Comparison of ENCODE assay signal across 8 cellular contexts in the genomic region with DNA sequence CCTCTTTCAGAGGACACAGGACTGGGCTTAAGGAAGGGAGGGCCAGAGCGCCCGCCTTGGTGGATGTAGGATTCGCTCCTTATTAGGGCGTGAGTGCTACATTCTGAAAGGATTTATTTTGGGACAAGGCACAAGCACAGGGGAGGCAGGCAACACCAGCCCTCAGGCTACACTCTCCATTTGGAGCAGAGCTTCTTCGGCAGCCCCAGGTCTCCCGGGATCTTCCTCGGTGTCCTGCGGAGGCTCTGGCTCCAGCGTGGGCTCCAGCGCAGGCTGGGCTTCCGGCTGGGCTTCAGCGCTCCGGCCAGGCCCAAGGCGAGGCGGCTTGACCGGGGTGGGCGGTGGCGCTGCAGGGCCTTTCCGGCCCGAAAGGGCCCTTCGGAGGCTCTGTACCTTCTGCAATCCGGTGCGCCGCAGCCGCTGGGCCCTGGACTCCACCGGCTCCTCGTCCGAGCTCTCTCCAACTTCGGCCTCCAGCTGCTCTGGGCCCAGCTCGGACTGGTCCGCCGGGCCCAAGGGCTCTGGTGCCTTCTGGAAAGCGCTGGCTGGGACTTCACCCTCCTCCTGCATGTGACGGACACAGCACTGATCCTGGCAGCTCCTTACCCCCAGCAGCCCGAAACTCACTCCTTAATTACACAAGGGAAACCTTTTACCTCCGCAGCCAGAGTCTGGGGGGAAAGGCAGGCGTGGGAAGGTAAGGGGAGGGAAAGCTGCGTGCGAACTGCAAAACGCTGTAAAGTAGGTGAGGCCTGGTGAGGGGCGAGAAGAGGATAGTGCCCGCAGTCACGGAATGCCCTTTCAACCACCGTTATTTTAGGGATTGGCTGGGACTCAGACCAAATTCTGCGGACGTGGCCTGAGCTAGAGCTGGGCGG. TPM values are rescaled to one million over a fixed set of nuclear protein-coding genes. Genes with fewer than 3 reads are reported as not detected.
DNase-seq lines count a peak whose midpoint lies in the region; ATAC-seq and TF ChIP-seq lines count a peak whose summit lies in the region.

No MANE protein-coding gene starts in this region.

- H3K4me3 Mint-ChIP-seq in GM23338, result peak overlapping the region; percentile 78

- H3K4me1 ChIP-seq in GM23338 (ENCODE audit: insufficient read depth) (peaks cover 40% of the 10 kb centered on the region), ascending aorta (peaks cover 12 to 32% of the 10 kb centered on the region in 2 donors), hepatocyte (ENCODE audit: insufficient read depth) (peaks cover 27% of the 10 kb centered on the region), spleen (peaks cover 3 to 45% (median 22%) of the 10 kb centered on the region in 6 donors)

- H3K27ac ChIP-seq in GM23338 (ENCODE audit: low read depth) (peak overlapping the region; percentile 83; the same call in 1 of the 2 replicates), ascending aorta (peak overlapping the region; percentile 98 to 99), hepatocyte (peak overlapping the region; percentile 97), spleen (peak overlapping the region; percentile 64 to 95 (median 86))

- peak; percentile 26 for ATAC-seq in GM23338
- ATAC-seq in HG02840 (IDR thresholded peaks at IDR 0.05; ENCODE audit: low FRiP score, unreplicated experiment), result no peak
- ATAC-seq in GM18505 (IDR thresholded peaks at IDR 0.05; ENCODE audit: unreplicated experiment), result no peak
- no peak for ATAC-seq in GM21367 (IDR thresholded peaks at IDR 0.05; ENCODE audit: unreplicated experiment)

- H4K20me1 ChIP-seq in GM23338 (replicated peaks; ENCODE audit: insufficient read depth) (no peaks in the 10 kb centered on the region), hepatocyte (ENCODE audit: insufficient read depth, poor library complexity, severe bottlenecking) (no peaks in the 10 kb centered on the region)

- H3K36me3 ChIP-seq in GM23338 (ENCODE audit: insufficient read depth), result no peaks in the 10 kb centered on the region
- H3K36me3 ChIP-seq in ascending aorta, result peaks cover 0 to 2% of the 10 kb centered on the region in 2 donors
- H3K36me3 ChIP-seq in hepatocyte (replicated peaks; ENCODE audit: insufficient read depth, low read depth), result no peaks in the 10 kb centered on the region
- no peaks in the 10 kb centered on the region for H3K36me3 ChIP-seq in spleen

- 23% methylated on average over 47 of the region's 47 CpGs for WGBS in hepatocyte (ENCODE audit: low lambda C conversion rate, missing lambda C conversion rate)
- WGBS in spleen, 5 donors, result 15 to 23% (median 22%) methylated on average over 45 to 47 of the region's 47 CpGs

- H3K4me1 Mint-ChIP-seq in GM23338, result peaks cover 48% of the 10 kb centered on the region

- H3K4me2 ChIP-seq in GM23338 (peak overlapping the region; percentile 92), hepatocyte (peak overlapping the region; percentile 92)

- H3K27me3 Mint-ChIP-seq in GM23338 (ENCODE audit: insufficient read depth, low read depth, poor library complexity), result peaks cover 7% of the 10 kb centered on the region

- peaks cover 16% of the 10 kb centered on the region; the same call in 1 of the 2 replicates for H3F3A ChIP-seq in GM23338 (replicated peaks; ENCODE audit: low read depth)

- peaks cover 23% of the 10 kb centered on the region for H3K27me3 ChIP-seq in GM23338 (ENCODE audit: insufficient read depth)
- H3K27me3 ChIP-seq in ascending aorta, result no peaks in the 10 kb centered on the region
- no peaks in the 10 kb centered on the region for H3K27me3 ChIP-seq in hepatocyte
- peaks cover 0 to 72% (median 19%) of the 10 kb centered on the region in 7 donors for H3K27me3 ChIP-seq in spleen (replicated peaks in 1 of 7)

- no peaks in the 10 kb centered on the region; the same call in 1 of the 3 replicates for H3K36me3 Mint-ChIP-seq in GM23338 (ENCODE audit: low read depth)

- peak; percentile 66 for DNase-seq in GM23338 (ENCODE audit: low spot score)
- DNase-seq in ascending aorta (ENCODE audit: low spot score in 2 of 2), result peak; percentile 11 to 75
- peak; percentile 47 for DNase-seq in hepatocyte (ENCODE audit: low spot score)
- DNase-seq in spleen, result peak; percentile 76
- no peak for DNase-seq in NCI-H526 treated with DMSO at 0.1 percent for 48 hours (lab: John Stamatoyannopoulos, UW)

- intact Hi-C loops in ascending aorta (cut with DNase I), result loop anchor here (1.0 to 5.0 kb wide), 5 partner anchors 38 to 293 kb away; a partner anchor contains a TSS
- intact Hi-C loops in spleen (cut with DNase I; ENCODE audit: low total_unique reads), result loop anchor here (5.0 kb wide), 1 partner anchor 297 kb away; no protein-coding TSS in a partner anchor

- H3K4me3 ChIP-seq in GM23338, result peak overlapping the region; percentile 74
- H3K4me3 ChIP-seq in ascending aorta, result peak overlapping the region; percentile 76 to 79
- peak overlapping the region; percentile 27 for H3K4me3 ChIP-seq in hepatocyte
- peak overlapping the region; percentile 13 to 69 (median 40) for H3K4me3 ChIP-seq in spleen

- H3K27ac Mint-ChIP-seq in GM23338, result peak overlapping the region; percentile 56

- no peak for TF ChIP-seq CTCF in GM23338 (conservative IDR thresholded peaks at IDR 0.05; ENCODE audit: low read depth in 2 of 2)
- TF ChIP-seq CTCF in ascending aorta (IDR thresholded peaks at IDR 0.05), result no peak
- no peak for TF ChIP-seq CTCF in hepatocyte (IDR thresholded peaks at IDR 0.05; ENCODE audit: poor library complexity)
- TF ChIP-seq CTCF in spleen (IDR thresholded peaks at IDR 0.05 in 8 of 11, conservative IDR thresholded peaks at IDR 0.05 in 3 of 11), result no peak

- TF ChIP-seq POLR2A in spleen (IDR thresholded peaks at IDR 0.05) (no peak), GM18505 (IDR thresholded peaks at IDR 0.05; ENCODE audit: borderline replicate concordance, extremely low read depth, insufficient read depth, insufficient read length) (no peak)

- H3K9me2 ChIP-seq in GM23338 (ENCODE audit: insufficient read depth) (no peaks in the 10 kb centered on the region), hepatocyte (replicated peaks; ENCODE audit: insufficient read depth) (no peaks in the 10 kb centered on the region)

- H3K79me2 ChIP-seq in GM23338 (replicated peaks; ENCODE audit: insufficient read depth), result no peaks in the 10 kb centered on the region
- peaks cover 6% of the 10 kb centered on the region for H3K79me2 ChIP-seq in hepatocyte

- H3K9me3 ChIP-seq in ascending aorta, result no peaks in the 10 kb centered on the region
- H3K9me3 ChIP-seq in hepatocyte (ENCODE audit: low read depth), result no peaks in the 10 kb centered on the region
- H3K9me3 ChIP-seq in spleen, result no peaks in the 10 kb centered on the region

- no peaks in the 10 kb centered on the region; the same call in 1 of the 3 replicates for H3K9me3 Mint-ChIP-seq in GM23338

- H2AFZ ChIP-seq in GM23338 (peak overlapping the region; percentile 12; the same call in 1 of the 2 replicates), hepatocyte (peak overlapping the region; percentile 83)

TF ChIP-seq in GM23338, 12 proteins besides CTCF, POLR2A, EP300 and RAD21:
- TF ChIP-seq POLR2AphosphoS5 (IDR thresholded peaks at IDR 0.05; ENCODE audit: low read depth) (peak; percentile 45; the same call in 1 of the 2 replicates), JUNB (IDR thresholded peaks at IDR 0.05; ENCODE audit: unreplicated experiment) (no peak)

RNA-seq across cellular contexts. Expression of a gene that starts 1.1 kb away (rescaled TPM):
- total RNA-seq in GM23338 (2014; rRNA removed; shearing (Covaris generic)), result 34.2 and 41.3 TPM in 2 replicates
- polyA plus RNA-seq in GM23338 (2016; fragmentation: Nextera tagmentation; extraction: Ambion mirVana), result 32.9 and 33.2 TPM in 2 replicates
- 596 TPM for total RNA-seq in ascending aorta
- 70.3 and 93.3 TPM in 2 replicates for total RNA-seq in hepatocyte
- 115 and 128 TPM in 2 replicates for polyA plus RNA-seq in hepatocyte
- 10 to 100 TPM; 10.5 to 42.9 (median 31.8) TPM for total RNA-seq in spleen
- 10 to 100 TPM; 22.3 to 40.2 (median 35.1) TPM for polyA plus RNA-seq in spleen

RNA-seq across cellular contexts. Expression of a gene that starts 59.6 kb away (rescaled TPM):
- 7.0 and 8.2 TPM in 2 replicates for total RNA-seq in GM23338 (2014; rRNA removed; shearing (Covaris generic))
- polyA plus RNA-seq in GM23338 (2016; fragmentation: Nextera tagmentation; extraction: Ambion mirVana) (3.9 and 4.8 TPM in 2 replicates), hepatocyte (15.4 and 17.7 TPM in 2 replicates), spleen (not detected)
- total RNA-seq in ascending aorta (not detected), hepatocyte (6.6 and 9.8 TPM in 2 replicates), spleen (not detected)

Comparison
In these comparisons a context has a peak if more than half of its experiments do, and no peak if none do; other contexts are left out.
1. H3K4me3 ChIP-seq: peak in every context shown above with its lines; median percentile 78 in ascending aorta; 74 in GM23338; 40 in spleen; 27 in hepatocyte.